In genomic region chr2:65067806-65068553, GRCh38 we compare ENCODE assay signal across 14 cellular contexts. TPM values are rescaled to one million over a fixed set of nuclear protein-coding genes. Genes with fewer than 3 reads are reported as not detected.
A peak's percentile ranks its signal among the peaks of the same experiment; 100 is the strongest.
DNase-seq lines count a peak whose midpoint lies in the region; ATAC-seq and TF ChIP-seq lines count a peak whose summit lies in the region.
"Had no signal": no experiment of that assay in that cellular context is flagged by ENCODE, and none has a peak within 500 bp of the region (broad histone marks: within the 10 kb centered on the region; RNA-seq: fewer than 3 reads in every experiment).

No MANE protein-coding gene starts in this region.

- no peak for ATAC-seq in naive thymus-derived CD4-positive, alpha-beta T cell
- ATAC-seq in HG03378 (IDR thresholded peaks at IDR 0.05; ENCODE audit: unreplicated experiment) (no peak), HG02610 (IDR thresholded peaks at IDR 0.05; ENCODE audit: unreplicated experiment) (no peak)
- ATAC-seq: left cardiac atrium, pancreas had no signal

- DNase-seq in CD14-positive monocyte (ENCODE audit: low spot score) = no peak
- peak in 2 of 9 donors; percentile 11 to 20 for DNase-seq in naive thymus-derived CD4-positive, alpha-beta T cell
- DNase-seq in SK-N-DZ (ENCODE audit: low spot score) = no peak
- no peak for DNase-seq in SIG-M5 treated with dmso at 0.1 percent for 504 hours (lab: John Stamatoyannopoulos, UW; ENCODE audit: unreplicated experiment)
- DNase-seq: cerebellar nuclear complex; foreskin melanocyte; left cardiac atrium; NCI-H774; stimulated activated CD4-positive, alpha-beta T cell treated with anti-CD3 and anti-CD28 coated beads, Interleukin-2, amount 100 ng/mL, for 24 hours had no signal

- H3K36me3 Mint-ChIP-seq in CD14-positive monocyte (peaks cover 13 to 17% of the 10 kb centered on the region in 2 donors), brain (peaks cover 45% of the 10 kb centered on the region)
- peaks cover 0 to 12% (median 0%) of the 10 kb centered on the region in 5 donors for H3K36me3 Mint-ChIP-seq in naive thymus-derived CD4-positive, alpha-beta T cell

- H3K27me3 Mint-ChIP-seq in CD14-positive monocyte (ENCODE audit: low read depth in 3 of 3) (no peaks in the 10 kb centered on the region), brain (no peaks in the 10 kb centered on the region)
- no peaks in the 10 kb centered on the region for H3K27me3 Mint-ChIP-seq in naive thymus-derived CD4-positive, alpha-beta T cell

- H3K4me1 Mint-ChIP-seq in CD14-positive monocyte = peaks cover 55% of the 10 kb centered on the region
- H3K4me1 Mint-ChIP-seq in brain = peaks cover 58% of the 10 kb centered on the region
- H3K4me1 Mint-ChIP-seq in naive thymus-derived CD4-positive, alpha-beta T cell = peaks cover 21 to 49% (median 38%) of the 10 kb centered on the region in 7 donors

- no peaks in the 10 kb centered on the region for H3K27me3 ChIP-seq in naive thymus-derived CD4-positive, alpha-beta T cell (ENCODE audit: control insufficient read depth in 2 of 2, insufficient read depth in 2 of 2, low read length in 2 of 2)
- H3K27me3 ChIP-seq: pancreas had no signal

- POLR2A ChIA-PET in HEK293 (lab: Yijun Ruan, JAX) = interaction anchor here (0.8 to 1.3 kb wide), 2 partner anchors 11 to 12 kb away, joined by 3 read pairs; partner anchors contain the start of gene CEP68
- POLR2A ChIA-PET in naive thymus-derived CD4-positive, alpha-beta T cell (lab: Charles Lee) = interaction anchor here (1.1 to 2.3 kb wide), 3 partner anchors 10 to 62 kb away, joined by 3 to 16 read pairs (median 5); partner anchors contain the start of gene RAB1A

- H3K27ac ChIP-seq in HEK293 (ENCODE audit: extremely low read depth, low read depth, low read length) = no peak overlapping the region
- H3K27ac ChIP-seq in naive thymus-derived CD4-positive, alpha-beta T cell (ENCODE audit: low read depth, low read length) = no peak overlapping the region

- H3K4me3 Mint-ChIP-seq in CD14-positive monocyte (no peak overlapping the region), brain (peak overlapping the region in 1 of 5 experiments; percentile 10)
- H3K4me3 Mint-ChIP-seq in naive thymus-derived CD4-positive, alpha-beta T cell = peak overlapping the region in 8 of 10 donors; percentile 1 to 72 (median 56)

- H3K4me3 ChIP-seq in HEK293 (ENCODE audit: low read depth, low read length) = no peak overlapping the region
- H3K4me3 ChIP-seq in naive thymus-derived CD4-positive, alpha-beta T cell (ENCODE audit: low read length) = no peak overlapping the region
- H3K4me3 ChIP-seq: pancreas had no signal

- H3K27ac Mint-ChIP-seq in CD14-positive monocyte (peak overlapping the region in 4 of 7 donors; percentile 2 to 82 (median 36)), brain (peak overlapping the region; percentile 85 to 94 (median 90))
- H3K27ac Mint-ChIP-seq in naive thymus-derived CD4-positive, alpha-beta T cell = peak overlapping the region; percentile 44 to 95 (median 85)

- no peaks in the 10 kb centered on the region for H3K9me3 ChIP-seq in HEK293 (ENCODE audit: control insufficient read depth, insufficient read depth, low read depth, low read length)
- H3K9me3 ChIP-seq in naive thymus-derived CD4-positive, alpha-beta T cell (ENCODE audit: control insufficient read depth in 2 of 3, low read length in 3 of 3) = no peaks in the 10 kb centered on the region
- H3K9me3 ChIP-seq: pancreas had no signal

- H3K4me1 ChIP-seq in HEK293 (ENCODE audit: control insufficient read depth, insufficient read depth, low read length) = no peaks in the 10 kb centered on the region
- peaks cover 0 to 25% of the 10 kb centered on the region in 2 donors for H3K4me1 ChIP-seq in naive thymus-derived CD4-positive, alpha-beta T cell (ENCODE audit: control insufficient read depth in 2 of 2, insufficient read depth in 2 of 2, low read length in 2 of 2)

- CTCF ChIA-PET in HEK293 (lab: Yijun Ruan, JAX) = interaction anchor here (0.6 to 1.3 kb wide), 2 partner anchors 9 to 28 kb away, joined by 3 read pairs; no protein-coding TSS in a partner anchor
- CTCF ChIA-PET in naive thymus-derived CD4-positive, alpha-beta T cell (lab: Charles Lee) = interaction anchor here (0.7 to 0.8 kb wide), 2 partner anchors 28 to 150 kb away, joined by 3 read pairs; no protein-coding TSS in a partner anchor

- H3K9me3 Mint-ChIP-seq in CD14-positive monocyte (peaks cover 0 to 1% (median 0%) of the 10 kb centered on the region in 7 donors), brain (peaks cover 0 to 2% (median 0%) of the 10 kb centered on the region in 5 experiments)
- no peaks in the 10 kb centered on the region for H3K9me3 Mint-ChIP-seq in naive thymus-derived CD4-positive, alpha-beta T cell

- TF ChIP-seq CTCF in CD14-positive monocyte (IDR thresholded peaks at IDR 0.05) = no peak
- no peak for TF ChIP-seq CTCF in HEK293 (tag by site-specific recombination; IDR thresholded peaks at IDR 0.05)
- TF ChIP-seq CTCF in brain (conservative IDR thresholded peaks at IDR 0.05) = no peak

- H3K36me3 ChIP-seq in HEK293 (ENCODE audit: control insufficient read depth in 2 of 2, insufficient read depth in 1 of 2, low read length in 2 of 2) = peaks cover 0 to 42% of the 10 kb centered on the region in 2 experiments; a peak in 1 of 3 replicates
- peaks cover 0 to 38% (median 6%) of the 10 kb centered on the region in 3 experiments for H3K36me3 ChIP-seq in naive thymus-derived CD4-positive, alpha-beta T cell (ENCODE audit: control insufficient read depth in 2 of 3, insufficient read depth in 3 of 3, low read length in 3 of 3)

- intact Hi-C loops in CD14-positive monocyte (cut with micrococcal nuclease) = loop anchor here (5.0 to 10.0 kb wide), 5 partner anchors 59 to 367 kb away; partner anchors contain the start of genes ACTR2 (in 2 of the 2) and SPRED2 (in 1 of the 2)
- intact Hi-C loops in naive thymus-derived CD4-positive, alpha-beta T cell (cut with micrococcal nuclease) = loop anchor here in 1 of 2 donors (1.0 kb wide), 1 partner anchor 11 kb away; no protein-coding TSS in a partner anchor

TF ChIP-seq in HEK293, 187 proteins besides CTCF, POLR2A, EP300 and RAD21:
- TF ChIP-seq KLF16 (tag by site-specific recombination; IDR thresholded peaks at IDR 0.05) (no peak), ZNF600 (tag by site-specific recombination; IDR thresholded peaks at IDR 0.05) (peak; percentile 48; the same call in 1 of the 2 replicates), EGR2 (tag by site-specific recombination; IDR thresholded peaks at IDR 0.05; ENCODE audit: low read depth) (no peak), ZNF23 (tag by site-specific recombination; IDR thresholded peaks at IDR 0.05; ENCODE audit: borderline replicate concordance) (no peak), ZBTB44 (tag by site-specific recombination; IDR thresholded peaks at IDR 0.05) (no peak), ZBTB1 (tag by site-specific recombination; IDR thresholded peaks at IDR 0.05) (no peak), HIC1 (tag by site-specific recombination; IDR thresholded peaks at IDR 0.05) (no peak), ZNF155 (tag by site-specific recombination; IDR thresholded peaks at IDR 0.05) (no peak), ZNF843 (tag by site-specific recombination; IDR thresholded peaks at IDR 0.05) (no peak), ZNF433 (tag by site-specific recombination; IDR thresholded peaks at IDR 0.05; ENCODE audit: low read depth) (no peak), ZNF624 (tag by site-specific recombination; IDR thresholded peaks at IDR 0.05) (no peak), FEZF1 (tag by site-specific recombination; IDR thresholded peaks at IDR 0.05) (no peak), ZBTB17 (tag by site-specific recombination; IDR thresholded peaks at IDR 0.05) (0 out of 2 replicates have a peak, but pooled peaks have one; percentile 42), ZNF501 (tag by site-specific recombination; IDR thresholded peaks at IDR 0.05) (no peak)

RNA-seq across cellular contexts. Expression of gene CEP68, which starts 11.8 kb away (rescaled TPM):
- polyA plus RNA-seq in CD14-positive monocyte (1 to 10 TPM; 2.5 to 2.8 TPM), brain (ENCODE audit: insufficient read depth, low read depth, low replicate concordance) (15.2 TPM)
- 10 to 100 TPM in 4 of 5 experiments, 1 to 10 TPM in 1; 8.5 to 52.0 (median 20.8) TPM for total RNA-seq in naive thymus-derived CD4-positive, alpha-beta T cell
- 10 to 100 TPM; 25.6 to 36.0 TPM for polyA plus RNA-seq in naive thymus-derived CD4-positive, alpha-beta T cell
- 14.8 and 19.1 TPM in 2 replicates for polyA plus RNA-seq in SK-N-DZ (2014; cell fraction: cytosol; rRNA removed)
- polyA plus RNA-seq in SK-N-DZ (2014; cell fraction: nucleus; rRNA removed) = 9.3 and 11.1 TPM in 2 replicates

Comparison
In these comparisons a context has a peak if more than half of its experiments do, and no peak if none do; other contexts are left out.
1. H3K27ac Mint-ChIP-seq: peak in every context shown above with its lines; median percentile 90 in brain; 85 in naive thymus-derived CD4-positive, alpha-beta T cell; 36 in CD14-positive monocyte.
2. H3K4me3 Mint-ChIP-seq: peak in naive thymus-derived CD4-positive, alpha-beta T cell (8 of 10); none in CD14-positive monocyte (0 of 2).